8 cellular contexts compared by ENCODE assay signal in genomic region chr1:171313319-171313834, GRCh38. TPM values are rescaled to one million over a fixed set of nuclear protein-coding genes. Genes with fewer than 3 reads are reported as not detected.
DNase-seq lines count a peak whose midpoint lies in the region; ATAC-seq, FAIRE-seq and TF ChIP-seq lines count a peak whose summit lies in the region.

No MANE protein-coding gene starts in this region.

- H3K27ac ChIP-seq in left ventricle myocardium inferior (replicated peaks) (peak overlapping the region; percentile 80), H1 (ENCODE audit: low read depth, low read length) (no peak overlapping the region), thymus (ENCODE audit: low read depth) (peak overlapping the region; percentile 33)

- H3K4me1 ChIP-seq in left ventricle myocardium inferior = peaks cover 16% of the 10 kb centered on the region
- H3K4me1 ChIP-seq in H1 (replicated peaks in 1 of 4; ENCODE audit: control insufficient read depth in 3 of 4, insufficient read depth in 4 of 4, low read length in 3 of 4) = peaks cover 0 to 3% (median 0%) of the 10 kb centered on the region in 4 experiments; a peak in 3 of 7 replicates
- H3K4me1 ChIP-seq in thymus (ENCODE audit: control insufficient read depth, insufficient read depth, low read length) = peaks cover 4% of the 10 kb centered on the region

- H2BK5ac ChIP-seq in H1 (ENCODE audit: low read depth, low read length) = no peak overlapping the region

- FAIRE-seq in H1 (lab: Jason Lieb, UNC) = no peak

- H4K5ac ChIP-seq in H1 (ENCODE audit: insufficient read length, low read depth, low read length) = no peak overlapping the region

- POLR2A ChIA-PET in H1 (lab: Charles Lee; ENCODE audit: partially characterized antibody) = interaction anchor here (1.2 to 1.6 kb wide), 3 partner anchors 9 to 62 kb away, joined by 3 to 9 read pairs (median 6); no protein-coding TSS in a partner anchor

- peak overlapping the region; percentile 94; the same call in 1 of the 2 replicates for H2BK20ac ChIP-seq in H1 (ENCODE audit: low read length)

- H4K91ac ChIP-seq in H1 (replicated peaks; ENCODE audit: insufficient read length, low read length) = peak overlapping the region; percentile 37

- no peak overlapping the region for H2BK15ac ChIP-seq in H1 (ENCODE audit: low read length)

- H2AFZ ChIP-seq in H1 (ENCODE audit: low read length) = no peak overlapping the region; the same call in 1 of the 2 replicates

- ATAC-seq in HG03159 (IDR thresholded peaks at IDR 0.05; ENCODE audit: unreplicated experiment) = peak; percentile 46

- H3K14ac ChIP-seq in H1 (ENCODE audit: insufficient read length) = no peak overlapping the region

- H4K8ac ChIP-seq in H1 (ENCODE audit: extremely low read depth, insufficient read depth, low read length) = no peak overlapping the region

- DNase-seq in left ventricle myocardium inferior (no peak), cardiac septum (ENCODE audit: low spot score) (no peak), H1 (ENCODE audit: low read depth in 1 of 2, low spot score in 2 of 2) (no peak), superior temporal gyrus (ENCODE audit: extremely low spot score) (no peak), DMS153 (lab: John Stamatoyannopoulos, UW) (no peak), NCI-H1105 treated with DMSO at 0.1 percent for 48 hours (lab: John Stamatoyannopoulos, UW) (no peak)

- TF ChIP-seq RAD21 in H1 (IDR thresholded peaks at IDR 0.05 in 1 of 2, conservative IDR thresholded peaks at IDR 0.05 in 1 of 2; ENCODE audit: low read depth in 2 of 2, low read length in 2 of 2) = no peak

- H3K23ac ChIP-seq in H1 (ENCODE audit: insufficient read length) = no peak overlapping the region

- H2BK12ac ChIP-seq in H1 (ENCODE audit: low read depth, low read length) = no peak overlapping the region; the same call in 1 of the 2 replicates

- CTCF ChIA-PET in H1 (lab: Charles Lee; ENCODE audit: partially characterized antibody) = interaction anchor here (0.6 to 3.2 kb wide), 51 partner anchors 9 to 1331 kb away, joined by 3 to 78 read pairs (median 5); partner anchors contain the start of genes FMO1 and FMO2

- peak overlapping the region; percentile 12 for H2BK120ac ChIP-seq in H1 (replicated peaks; ENCODE audit: low read depth, low read length)

- peaks cover 2% of the 10 kb centered on the region for H3K9me3 ChIP-seq in left ventricle myocardium inferior (replicated peaks)
- no peaks in the 10 kb centered on the region for H3K9me3 ChIP-seq in H1 (ENCODE audit: insufficient read depth in 2 of 2, low read depth in 1 of 2, low read length in 1 of 2)
- no peaks in the 10 kb centered on the region for H3K9me3 ChIP-seq in thymus (ENCODE audit: control insufficient read depth)

- H2AK5ac ChIP-seq in H1 (ENCODE audit: low read depth, low read length) = no peak overlapping the region

- intact Hi-C loops in left ventricle myocardium inferior (cut with micrococcal nuclease) = loop anchor here (5.0 kb wide), 1 partner anchor 66 kb away; the partner anchor contains the start of gene FMO1
- intact Hi-C loops in cardiac septum (cut with DNase I) = loop anchor here (2.0 to 10.0 kb wide), 3 partner anchors 69 to 231 kb away; partner anchors contain the start of gene PRRC2C

- H3K36me3 ChIP-seq in left ventricle myocardium inferior (peaks cover 15% of the 10 kb centered on the region), H1 (ENCODE audit: control insufficient read depth in 2 of 4, insufficient read depth in 4 of 4, low read length in 3 of 4) (no peaks in the 10 kb centered on the region; a peak in 1 of 8 replicates), thymus (ENCODE audit: control insufficient read depth, insufficient read depth) (no peaks in the 10 kb centered on the region)

- H3K56ac ChIP-seq in H1 (replicated peaks; ENCODE audit: insufficient read length, low read depth, low read length) = no peak overlapping the region

- H4K20me1 ChIP-seq in H1 (replicated peaks in 1 of 2; ENCODE audit: control insufficient read depth in 1 of 2, insufficient read depth in 2 of 2, low read length in 2 of 2) = no peaks in the 10 kb centered on the region

- H3K4me2 ChIP-seq in H1 (ENCODE audit: insufficient read depth in 1 of 2, low read depth in 2 of 2, low read length in 2 of 2) = no peak overlapping the region

- H3K27me3 ChIP-seq in left ventricle myocardium inferior (ENCODE audit: low read depth) (no peaks in the 10 kb centered on the region), H1 (replicated peaks in 1 of 4; ENCODE audit: control insufficient read depth in 3 of 4, extremely low read depth in 1 of 4, insufficient read depth in 3 of 4, low read length in 3 of 4) (no peaks in the 10 kb centered on the region), thymus (ENCODE audit: control insufficient read depth, insufficient read depth) (no peaks in the 10 kb centered on the region)

- H3K79me1 ChIP-seq in H1 (ENCODE audit: low read depth, low read length) = no peaks in the 10 kb centered on the region

- no peaks in the 10 kb centered on the region for H3K79me2 ChIP-seq in H1 (ENCODE audit: control insufficient read depth in 1 of 2, insufficient read depth in 2 of 2, low read length in 2 of 2)

- peak overlapping the region; percentile 61 for H3K4me3 ChIP-seq in left ventricle myocardium inferior
- H3K4me3 ChIP-seq in H1 (ENCODE audit: extremely low read depth in 1 of 4, insufficient read depth in 2 of 4, low read depth in 3 of 4, low read length in 4 of 4) = no peak overlapping the region
- H3K4me3 ChIP-seq in thymus (ENCODE audit: low read length) = no peak overlapping the region

- TF ChIP-seq CTCF in left ventricle myocardium inferior (IDR thresholded peaks at IDR 0.05; ENCODE audit: borderline replicate concordance) = no peak
- no peak for TF ChIP-seq CTCF in H1 (IDR thresholded peaks at IDR 0.05; ENCODE audit: control extremely low read depth in 1 of 3, insufficient read depth in 1 of 3, low read depth in 1 of 3, low read length in 3 of 3)

- TF ChIP-seq EP300 in H1 (IDR thresholded peaks at IDR 0.05; ENCODE audit: borderline replicate concordance in 1 of 2, low read depth in 2 of 2, low read length in 2 of 2) = no peak

- H3K18ac ChIP-seq in H1 (ENCODE audit: extremely low read depth, low read length) = no peak overlapping the region

- TF ChIP-seq POLR2A in H1 (IDR thresholded peaks at IDR 0.05; ENCODE audit: control extremely low read depth in 1 of 2, low read depth in 2 of 2, low read length in 2 of 2) = no peak

- no peaks in the 10 kb centered on the region for H3K23me2 ChIP-seq in H1 (ENCODE audit: low read depth, low read length)

- H3K9ac ChIP-seq in H1 (replicated peaks in 1 of 4; ENCODE audit: extremely low read depth in 1 of 4, low read depth in 3 of 4, low read length in 3 of 4) = no peak overlapping the region

- H3K4ac ChIP-seq in H1 (replicated peaks; ENCODE audit: insufficient read length, low read depth, low read length) = no peak overlapping the region

- WGBS in H1 (ENCODE audit: extremely low coverage in 1 of 2, insufficient coverage in 1 of 2, insufficient read length in 1 of 2, insufficient replicate concordance in 2 of 2, low coverage in 1 of 2, low lambda C conversion rate in 2 of 2, missing lambda C conversion rate in 1 of 2), 2 experiments = 67% methylated on average over 1 of the region's 1 CpG; no CpG with 5 or more reads in 1 of the 2 experiments
- WGBS in thymus = 11% methylated on average over 1 of the region's 1 CpG

TF ChIP-seq in H1, 55 proteins besides CTCF, POLR2A, EP300 and RAD21 (continues in another document):
- TF ChIP-seq GTF2F1 (IDR thresholded peaks at IDR 0.05; ENCODE audit: borderline replicate concordance, low read depth, low read length) = no peak
- TF ChIP-seq KDM4A (IDR thresholded peaks at IDR 0.05; ENCODE audit: low read depth, low read length, severe bottlenecking) = no peak
- TF ChIP-seq POLR2AphosphoS5 (IDR thresholded peaks at IDR 0.05; ENCODE audit: low read depth, low read length) = no peak
- no peak for TF ChIP-seq KDM5A (IDR thresholded peaks at IDR 0.05; ENCODE audit: low read length)
- no peak for TF ChIP-seq CEBPB (IDR thresholded peaks at IDR 0.05; ENCODE audit: low read depth, low read length)
- TF ChIP-seq JUN (IDR thresholded peaks at IDR 0.05; ENCODE audit: low read depth, low read length) = no peak
- no peak for TF ChIP-seq CHD2 (IDR thresholded peaks at IDR 0.05; ENCODE audit: low read length)
- TF ChIP-seq EZH2 (IDR thresholded peaks at IDR 0.05; ENCODE audit: low read depth, low read length, severe bottlenecking) = no peak
- no peak for TF ChIP-seq USF2 (IDR thresholded peaks at IDR 0.05; ENCODE audit: low read length)
- TF ChIP-seq TAF7 (optimal IDR thresholded peaks at IDR 0.05; ENCODE audit: borderline replicate concordance, low read depth, low read length) = no peak
- no peak for TF ChIP-seq FOSL1 (IDR thresholded peaks at IDR 0.05; ENCODE audit: insufficient read depth, low read depth, low read length)
- no peak for TF ChIP-seq SP1 (IDR thresholded peaks at IDR 0.05; ENCODE audit: low read depth, low read length)
- no peak for TF ChIP-seq TCF12 (IDR thresholded peaks at IDR 0.05; ENCODE audit: low read depth, low read length)
- no peak for TF ChIP-seq E2F6 (IDR thresholded peaks at IDR 0.05)

RNA-seq across cellular contexts. Expression of gene FMO4, which starts 0.6 kb away (rescaled TPM):
- total RNA-seq in left ventricle myocardium inferior = 5.4 TPM
- 5.3 TPM for total RNA-seq in cardiac septum
- total RNA-seq in H1 (2021; fragmentation: NEBNext Ultra II Directional; extraction: Animal tissue kit (Norgen Biotek cat#: 25700)) = 2.2 and 2.3 TPM in 2 replicates
- polyA plus RNA-seq in H1 (2011; rRNA removed) = 0.88 and 1.5 TPM in 2 replicates
- polyA plus RNA-seq in H1 (2011; cell fraction: cytosol; rRNA removed) = 2.0 TPM
- polyA plus RNA-seq in H1 (2011; cell fraction: nucleus; rRNA removed) = 0.86 TPM
- polyA plus RNA-seq in H1 (2012, experiment 1 of 2) = 1.3 to 1.7 TPM (median 1.4 TPM) in 4 replicates
- polyA plus RNA-seq in H1 (2012, experiment 2 of 2) = 0.62 TPM
- polyA plus RNA-seq in H1 (2013, experiment 1 of 2) = 2.1 TPM
- 1.9 TPM for polyA plus RNA-seq in H1 (2013, experiment 2 of 2)
- polyA minus RNA-seq in H1 (2011; rRNA and poly(A)+ RNA removed) = 1.4 and 1.9 TPM in 2 replicates
- 2.1 TPM for polyA minus RNA-seq in H1 (2011; cell fraction: cytosol; rRNA and poly(A)+ RNA removed)
- polyA minus RNA-seq in H1 (2011; cell fraction: nucleus; rRNA and poly(A)+ RNA removed) = 3.4 TPM
- polyA plus RNA-seq in thymus = 6.9 TPM
